In the genomic region with DNA sequence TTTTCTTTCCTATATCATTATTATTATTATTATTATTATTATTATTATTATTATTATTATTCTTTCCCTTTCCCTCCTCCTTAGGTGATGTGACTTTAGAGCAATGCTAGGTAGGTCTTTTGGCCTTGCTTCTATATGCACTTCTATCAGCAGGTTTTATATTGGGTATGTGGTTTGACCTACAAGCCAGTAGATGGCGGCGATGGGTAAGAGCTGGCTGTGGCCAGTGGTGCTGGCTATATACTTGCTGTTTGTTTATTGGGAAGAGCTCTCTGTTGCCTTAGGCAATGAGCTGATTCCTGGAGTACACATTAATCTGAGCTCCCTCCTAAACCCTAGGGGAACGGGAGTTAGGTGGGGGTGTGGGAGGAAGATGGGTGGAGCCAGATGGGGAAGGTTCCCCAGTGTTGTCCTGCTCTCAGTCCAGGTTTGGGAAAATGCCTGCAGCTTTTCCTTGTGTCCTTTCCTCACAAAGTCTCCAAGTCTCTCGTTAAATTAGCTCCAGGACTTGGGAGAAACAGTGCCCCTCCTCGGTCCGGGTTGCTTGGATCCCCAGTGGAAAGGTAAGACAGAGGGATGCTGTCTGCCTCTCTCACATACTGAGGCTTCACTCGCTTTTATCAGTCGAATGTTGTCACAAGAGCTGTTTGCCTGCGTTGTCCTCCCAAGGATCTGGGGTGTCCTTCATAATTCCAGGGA, we compare ENCODE assay signal across 8 cellular contexts.
DNase-seq lines count a peak whose midpoint lies in the region; ATAC-seq, FAIRE-seq and TF ChIP-seq lines count a peak whose summit lies in the region.
"Not testable (repeated sequence)": the region's sequence is repeated elsewhere in the genome, so short reads cannot be mapped to it uniquely, and the experiment has no call there.

No MANE protein-coding gene starts in this region.

- H2AFZ ChIP-seq in GM12878 (ENCODE audit: control insufficient read depth, low read depth, low read length): not testable (repeated sequence)

- intact Hi-C loops in GM12878 (cut with micrococcal nuclease; ENCODE audit: unreplicated experiment); heart right ventricle (cut with DNase I): not testable (repeated sequence)

- peak; percentile 10 for DNase-seq in AG04450 (ENCODE audit: low read depth, low spot score)
- peak; percentile 15 for DNase-seq in NCI-H1105 (lab: John Stamatoyannopoulos, UW)
- peak; percentile 53 to 68 for DNase-seq in SJCRH30
- not testable (repeated sequence) for DNase-seq in GM12878 (ENCODE audit: low read depth, low spot score)
- peak in 1 of 2 donors; percentile 47 for DNase-seq in heart right ventricle
- DNase-seq in pons (ENCODE audit: low spot score): peak; percentile 37

- in situ Hi-C loops in GM12878 (cut with MboI): not testable (repeated sequence)

- ATAC-seq in GM18519 (IDR thresholded peaks at IDR 0.05; ENCODE audit: low FRiP score, unreplicated experiment) (peak; percentile 60), HG02870 (IDR thresholded peaks at IDR 0.05; ENCODE audit: unreplicated experiment) (peak; percentile 55), GM12878 (peak; percentile 93), heart right ventricle (peak; percentile 79 to 94 (median 88))

- not testable (repeated sequence) for H3K9ac ChIP-seq in GM12878 (ENCODE audit: control insufficient read depth, insufficient read depth, low read length)

- H3K27ac ChIP-seq in AG04450 (ENCODE audit: low read depth, low read length); SJCRH30; GM12878 (ENCODE audit: control insufficient read depth, insufficient read depth); heart right ventricle: not testable (repeated sequence)

- TF ChIP-seq RAD21 in GM12878 (IDR thresholded peaks at IDR 0.05; ENCODE audit: insufficient read depth, low read depth, low read length): peak; percentile 42

- TF ChIP-seq POLR2A in GM12878 (IDR thresholded peaks at IDR 0.05; ENCODE audit: low read depth, low read length): not testable (repeated sequence)

- not testable (repeated sequence) for BruUV-seq in GM12878 (replicated peaks; lab: Mats Ljungman, UMichigan)

- not testable (repeated sequence) for H3K4me2 ChIP-seq in GM12878 (ENCODE audit: control insufficient read depth, insufficient read depth)

- not testable (repeated sequence) for H3K36me3 ChIP-seq in SJCRH30; GM12878 (ENCODE audit: control insufficient read depth in 2 of 2, insufficient read depth in 2 of 2, low read length in 1 of 2); heart right ventricle

- TF ChIP-seq CTCF in AG04450 (IDR thresholded peaks at IDR 0.05; ENCODE audit: low read depth, low read length): peak; percentile 49
- peak; percentile 23 to 39 (median 25); a peak in 4 of 6 replicates for TF ChIP-seq CTCF in GM12878 (IDR thresholded peaks at IDR 0.05 in 2 of 3, conservative IDR thresholded peaks at IDR 0.05 in 1 of 3; ENCODE audit: control insufficient read depth in 2 of 3, extremely low read depth in 1 of 3, insufficient read depth in 1 of 3, low read depth in 3 of 3, low read length in 3 of 3)
- peak in 7 of 9 donors; percentile 26 to 60 (median 45) for TF ChIP-seq CTCF in heart right ventricle (IDR thresholded peaks at IDR 0.05)

- WGBS in GM12878 (ENCODE audit: insufficient coverage, insufficient replicate concordance, low lambda C conversion rate, missing lambda C conversion rate): 0% methylated on average over 2 of the region's 9 CpGs
- 0% methylated on average over 3 of the region's 9 CpGs for WGBS in heart right ventricle, 2 donors

- CTCF ChIA-PET in AG04450 (lab: Charles Lee) (interaction anchor here (1.4 kb wide), 1 partner anchor 398 kb away, joined by 6 read pairs; no protein-coding TSS in a partner anchor), GM12878 (lab: Yijun Ruan, JAX) (interaction anchor here (0.7 to 1.3 kb wide), 2 partner anchors 238 to 239 kb away, joined by 3 read pairs; no protein-coding TSS in a partner anchor)

- SMC1A ChIA-PET in GM12878 (lab: Charles Lee; ENCODE audit: uncharacterized antibody, unreplicated experiment): not testable (repeated sequence)

- peak; percentile 90 for FAIRE-seq in GM12878 (lab: Jason Lieb, UNC)

- H3K9me3 ChIP-seq in AG04450 (ENCODE audit: control insufficient read depth, insufficient read depth, low read length); SJCRH30 (replicated peaks); GM12878 (replicated peaks; ENCODE audit: control insufficient read depth, insufficient read depth, low read length); heart right ventricle: not testable (repeated sequence)

- TF ChIP-seq EP300 in GM12878 (IDR thresholded peaks at IDR 0.05; ENCODE audit: borderline replicate concordance in 1 of 2, control insufficient read depth in 1 of 2, low read depth in 2 of 2, low read length in 2 of 2): not testable (repeated sequence)

- POLR2A ChIA-PET in AG04450 (lab: Yijun Ruan, JAX): interaction anchor here (0.8 kb wide), 1 partner anchor 82 kb away, joined by 4 read pairs; the partner anchor contains the start of gene SUGT1
- POLR2A ChIA-PET in GM12878 (lab: Charles Lee): not testable (repeated sequence)

- not testable (repeated sequence) for H4K20me1 ChIP-seq in GM12878 (ENCODE audit: control insufficient read depth, insufficient read depth)

- RAD21 ChIA-PET in GM12878 (lab: Charles Lee; ENCODE audit: unreplicated experiment): interaction anchor here (0.7 to 1.1 kb wide), 2 partner anchors 95 to 239 kb away, joined by 3 to 4 read pairs; no protein-coding TSS in a partner anchor

- not testable (repeated sequence) for H3K27me3 ChIP-seq in AG04450 (ENCODE audit: control insufficient read depth, insufficient read depth, low read length); SJCRH30; GM12878 (replicated peaks in 1 of 2; ENCODE audit: control insufficient read depth in 2 of 2, insufficient read depth in 2 of 2, low read length in 1 of 2); heart right ventricle

- H3K4me1 ChIP-seq in SJCRH30; GM12878 (ENCODE audit: control insufficient read depth, insufficient read depth, low read length); heart right ventricle: not testable (repeated sequence)

- H3K4me3 ChIP-seq in AG04450 (ENCODE audit: low read depth, low read length); SJCRH30; GM12878: not testable (repeated sequence)
- H3K4me3 ChIP-seq in heart right ventricle: peak overlapping the region in 2 of 10 donors; percentile 5 to 22

- H3K79me2 ChIP-seq in GM12878 (ENCODE audit: control insufficient read depth, insufficient read depth, low read length): not testable (repeated sequence)

TF ChIP-seq in GM12878, 131 proteins besides CTCF, POLR2A, EP300 and RAD21:
- peak; percentile 31; the same call in 1 of the 2 replicates for TF ChIP-seq RUNX3 (IDR thresholded peaks at IDR 0.05; ENCODE audit: low read length)
TF ChIP-seq in GM12878: peak in this region for 1; not testable (repeated sequence) for 130.
